10 cellular contexts compared by ENCODE assay signal in the genomic region with DNA sequence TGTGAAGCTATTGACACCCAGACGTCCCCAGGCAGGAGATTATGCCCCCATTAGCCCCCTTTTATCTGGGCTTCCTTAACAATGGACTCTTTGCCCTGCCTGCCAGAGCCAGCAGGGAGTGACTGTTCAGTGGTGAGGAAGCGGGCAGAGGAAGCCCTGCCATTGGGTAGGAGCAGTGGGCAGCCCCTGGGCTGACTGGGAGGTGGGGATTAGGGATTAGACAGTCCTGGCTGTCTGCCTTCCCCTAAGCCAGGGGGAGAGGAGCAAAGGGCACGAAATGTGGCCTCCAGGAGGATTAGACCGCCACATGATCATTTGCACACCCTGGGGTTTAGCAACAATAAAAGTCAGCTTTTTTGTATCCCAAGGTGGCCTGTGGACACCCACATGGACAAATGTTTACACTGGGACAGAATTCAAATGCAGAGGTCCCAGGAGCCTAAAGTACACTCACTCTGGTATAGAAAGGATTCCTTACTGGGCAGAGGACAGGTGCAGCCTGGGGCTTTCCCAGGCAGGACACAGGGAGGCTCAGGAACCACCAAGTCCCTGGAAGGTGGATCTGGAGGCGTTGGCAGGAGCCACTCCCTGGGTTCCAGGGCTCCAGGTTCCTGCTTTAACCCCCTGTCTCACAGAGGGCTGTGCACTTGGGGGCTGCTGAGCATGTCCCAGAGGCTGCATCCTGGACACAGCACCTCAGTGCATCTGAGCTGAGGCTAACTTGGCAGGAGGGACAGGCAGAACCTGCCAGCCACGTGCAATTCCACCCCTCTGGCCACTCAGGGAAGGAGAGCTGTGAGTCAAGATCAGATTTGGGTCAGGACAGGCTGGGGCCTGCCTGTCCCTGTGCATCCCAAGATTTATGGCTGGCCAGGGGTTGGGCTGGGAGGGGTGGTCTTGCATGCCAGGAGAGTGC. TPM values are rescaled to one million over a fixed set of nuclear protein-coding genes. Genes with fewer than 3 reads are reported as not detected.
A peak's percentile ranks its signal among the peaks of the same experiment; 100 is the strongest.
DNase-seq lines count a peak whose midpoint lies in the region; ATAC-seq and TF ChIP-seq lines count a peak whose summit lies in the region.
"Had no signal": no experiment of that assay in that cellular context is flagged by ENCODE, and none has a peak within 500 bp of the region (broad histone marks: within the 10 kb centered on the region; RNA-seq: fewer than 3 reads in every experiment).

No MANE protein-coding gene starts in this region.

- H3K27me3 ChIP-seq in WERI-Rb-1 (ENCODE audit: insufficient read depth, low read depth, severe bottlenecking): no peaks in the 10 kb centered on the region
- no peaks in the 10 kb centered on the region for H3K27me3 ChIP-seq in iPS-20b (ENCODE audit: insufficient read depth, low read length)
- peaks cover 0 to 3% (median 0%) of the 10 kb centered on the region in 5 donors for H3K27me3 ChIP-seq in subcutaneous abdominal adipose tissue (ENCODE audit: control insufficient read depth in 5 of 5, insufficient read depth in 4 of 5, low read length in 5 of 5)
- H3K27me3 ChIP-seq in tibial nerve: peaks cover 0 to 25% of the 10 kb centered on the region in 2 donors

- TF ChIP-seq EP300 in tibial nerve (IDR thresholded peaks at IDR 0.05): no peak

- no peaks in the 10 kb centered on the region for H3K9me3 Mint-ChIP-seq in activated naive CD4-positive, alpha-beta T cell treated with anti-CD3 and anti-CD28 coated beads, Interleukin-2, amount 10 ng/mL, durations not matched to agents 7 days and 5 days
- no peaks in the 10 kb centered on the region for H3K9me3 Mint-ChIP-seq in stimulated activated memory B cell treated with anti-CD40 and anti-IgM and Interleukin-4, amounts not matched to agents 10 μg/mL and 1 μg/mL and 100 μg/mL, for 72 hours

- H3K9me3 ChIP-seq in WERI-Rb-1 (ENCODE audit: severe bottlenecking) (no peaks in the 10 kb centered on the region), iPS-20b (ENCODE audit: insufficient read depth, low read depth, low read length) (no peaks in the 10 kb centered on the region), subcutaneous abdominal adipose tissue (ENCODE audit: control insufficient read depth in 5 of 5, low read length in 5 of 5) (peaks cover 0 to 3% (median 0%) of the 10 kb centered on the region in 5 donors), tibial nerve (peaks cover 0 to 6% (median 0%) of the 10 kb centered on the region in 4 donors)

- H3K27ac ChIP-seq in WERI-Rb-1: peak overlapping the region; percentile 94
- H3K27ac ChIP-seq in iPS-20b (ENCODE audit: low read length): peak overlapping the region; percentile 23
- H3K27ac ChIP-seq in subcutaneous abdominal adipose tissue (ENCODE audit: low read depth, low read length): peak overlapping the region; percentile 79
- no peak overlapping the region for H3K27ac ChIP-seq in tibial nerve
- H3K27ac ChIP-seq: C4-2B had no signal

- peaks cover 44% of the 10 kb centered on the region for H3K36me3 ChIP-seq in WERI-Rb-1
- peaks cover 38% of the 10 kb centered on the region for H3K36me3 ChIP-seq in iPS-20b (ENCODE audit: insufficient read depth, low read depth, low read length)
- H3K36me3 ChIP-seq in subcutaneous abdominal adipose tissue (ENCODE audit: control insufficient read depth in 5 of 5, insufficient read depth in 5 of 5, low read length in 5 of 5): peaks cover 0 to 7% (median 0%) of the 10 kb centered on the region in 5 donors
- no peaks in the 10 kb centered on the region for H3K36me3 ChIP-seq in tibial nerve

- ATAC-seq in stimulated activated memory B cell treated with anti-CD40 and anti-IgM and Interleukin-4, amounts not matched to agents 10 μg/mL and 1 μg/mL and 100 μg/mL, for 72 hours: no peak

- CTCF ChIA-PET in activated naive CD4-positive, alpha-beta T cell treated with anti-CD3 and anti-CD28 coated beads, Interleukin-2, amount 10 ng/mL, durations not matched to agents 7 days and 5 days (lab: Charles Lee): interaction anchor here (0.7 to 0.9 kb wide), 2 partner anchors 19 to 21 kb away, joined by 3 to 4 read pairs; no protein-coding TSS in a partner anchor

- no peaks in the 10 kb centered on the region for H3K36me3 Mint-ChIP-seq in activated naive CD4-positive, alpha-beta T cell treated with anti-CD3 and anti-CD28 coated beads, Interleukin-2, amount 10 ng/mL, durations not matched to agents 7 days and 5 days
- no peaks in the 10 kb centered on the region for H3K36me3 Mint-ChIP-seq in stimulated activated memory B cell treated with anti-CD40 and anti-IgM and Interleukin-4, amounts not matched to agents 10 μg/mL and 1 μg/mL and 100 μg/mL, for 72 hours

- H3K9ac ChIP-seq in iPS-20b (ENCODE audit: low read depth, low read length) (peak overlapping the region; percentile 82; the same call in 1 of the 2 replicates), subcutaneous abdominal adipose tissue (ENCODE audit: low read length in 5 of 5) (peak overlapping the region in 1 of 5 donors; percentile 44)

- no peak overlapping the region for H3K27ac Mint-ChIP-seq in activated naive CD4-positive, alpha-beta T cell treated with anti-CD3 and anti-CD28 coated beads, Interleukin-2, amount 10 ng/mL, durations not matched to agents 7 days and 5 days
- no peak overlapping the region for H3K27ac Mint-ChIP-seq in stimulated activated memory B cell treated with anti-CD40 and anti-IgM and Interleukin-4, amounts not matched to agents 10 μg/mL and 1 μg/mL and 100 μg/mL, for 72 hours

- H3K4me3 Mint-ChIP-seq in activated naive CD4-positive, alpha-beta T cell treated with anti-CD3 and anti-CD28 coated beads, Interleukin-2, amount 10 ng/mL, durations not matched to agents 7 days and 5 days: peak overlapping the region; percentile 31
- H3K4me3 Mint-ChIP-seq in stimulated activated memory B cell treated with anti-CD40 and anti-IgM and Interleukin-4, amounts not matched to agents 10 μg/mL and 1 μg/mL and 100 μg/mL, for 72 hours: no peak overlapping the region

- peaks cover 12% of the 10 kb centered on the region; the same call in 1 of the 2 replicates for H3K4me1 ChIP-seq in iPS-20b (ENCODE audit: insufficient read depth, low read length)
- peaks cover 0 to 64% (median 11%) of the 10 kb centered on the region in 5 donors for H3K4me1 ChIP-seq in subcutaneous abdominal adipose tissue (ENCODE audit: control insufficient read depth in 5 of 5, insufficient read depth in 5 of 5, low read length in 5 of 5)
- H3K4me1 ChIP-seq in tibial nerve: peaks cover 0 to 16% (median 5%) of the 10 kb centered on the region in 4 donors

- no peak for DNase-seq in activated naive CD4-positive, alpha-beta T cell treated with anti-CD3 and anti-CD28 coated beads, Interleukin-2, amount 10 ng/mL, durations not matched to agents 7 days and 5 days
- no peak for DNase-seq in activated naive CD4-positive, alpha-beta T cell (lab: John Stamatoyannopoulos, UW)
- peak; percentile 92 for DNase-seq in WERI-Rb-1
- no peak for DNase-seq in tibial nerve (ENCODE audit: low spot score in 2 of 2)
- no peak for DNase-seq in GF-D8 (lab: John Stamatoyannopoulos, UW)
- DNase-seq: NCI-H1105 treated with DMSO at 0.1 percent for 48 hours had no signal

- peak overlapping the region; percentile 90 for H3K4me3 ChIP-seq in WERI-Rb-1 (ENCODE audit: low read depth, low read length)
- H3K4me3 ChIP-seq in iPS-20b (ENCODE audit: low read length): peak overlapping the region; percentile 79
- peak overlapping the region in 1 of 5 donors; percentile 41 for H3K4me3 ChIP-seq in subcutaneous abdominal adipose tissue (ENCODE audit: low read depth in 1 of 5, low read length in 5 of 5)
- no peak overlapping the region for H3K4me3 ChIP-seq in tibial nerve

- peaks cover 73% of the 10 kb centered on the region for H3K27me3 Mint-ChIP-seq in activated naive CD4-positive, alpha-beta T cell treated with anti-CD3 and anti-CD28 coated beads, Interleukin-2, amount 10 ng/mL, durations not matched to agents 7 days and 5 days
- H3K27me3 Mint-ChIP-seq in stimulated activated memory B cell treated with anti-CD40 and anti-IgM and Interleukin-4, amounts not matched to agents 10 μg/mL and 1 μg/mL and 100 μg/mL, for 72 hours: peaks cover 63% of the 10 kb centered on the region

- whole genome bisulfite sequencing in tibial nerve, 2 donors: 59 to 65% methylated on average over 5 of the region's 6 CpGs

- peaks cover 8% of the 10 kb centered on the region for H3K4me1 Mint-ChIP-seq in activated naive CD4-positive, alpha-beta T cell treated with anti-CD3 and anti-CD28 coated beads, Interleukin-2, amount 10 ng/mL, durations not matched to agents 7 days and 5 days
- H3K4me1 Mint-ChIP-seq in stimulated activated memory B cell treated with anti-CD40 and anti-IgM and Interleukin-4, amounts not matched to agents 10 μg/mL and 1 μg/mL and 100 μg/mL, for 72 hours: peaks cover 14% of the 10 kb centered on the region

- no peak for TF ChIP-seq CTCF in WERI-Rb-1 (IDR thresholded peaks at IDR 0.05; ENCODE audit: low read depth, low read length)
- no peak for TF ChIP-seq CTCF in tibial nerve (IDR thresholded peaks at IDR 0.05)

- TF ChIP-seq POLR2A in tibial nerve (IDR thresholded peaks at IDR 0.05): no peak

RNA-seq across cellular contexts. Expression of a gene that starts 2.1 kb away (rescaled TPM):
- total RNA-seq in tibial nerve: 1 to 10 TPM in 2 of 4 donors, under 1 TPM in 2; 0.44 to 9.3 (median 1.1) TPM

RNA-seq across cellular contexts. Expression of a gene that starts 29.6 kb away (rescaled TPM):
- total RNA-seq in tibial nerve: 10 to 100 TPM; 24.3 to 29.4 (median 28.1) TPM

RNA-seq across cellular contexts. Expression of a gene that starts 33.9 kb away (rescaled TPM):
- not detected for total RNA-seq in tibial nerve

Comparison
In these comparisons a context has a peak if more than half of its experiments do, and no peak if none do; other contexts are left out.
1. H3K27ac ChIP-seq: peak in WERI-Rb-1 (single experiment), iPS-20b (single experiment) and subcutaneous abdominal adipose tissue (single experiment); none in tibial nerve (0 of 4).
2. H3K4me3 ChIP-seq: peak in WERI-Rb-1 (single experiment) and iPS-20b (single experiment); none in tibial nerve (0 of 4).